29 cellular contexts compared by ENCODE assay signal in the genomic region with DNA sequence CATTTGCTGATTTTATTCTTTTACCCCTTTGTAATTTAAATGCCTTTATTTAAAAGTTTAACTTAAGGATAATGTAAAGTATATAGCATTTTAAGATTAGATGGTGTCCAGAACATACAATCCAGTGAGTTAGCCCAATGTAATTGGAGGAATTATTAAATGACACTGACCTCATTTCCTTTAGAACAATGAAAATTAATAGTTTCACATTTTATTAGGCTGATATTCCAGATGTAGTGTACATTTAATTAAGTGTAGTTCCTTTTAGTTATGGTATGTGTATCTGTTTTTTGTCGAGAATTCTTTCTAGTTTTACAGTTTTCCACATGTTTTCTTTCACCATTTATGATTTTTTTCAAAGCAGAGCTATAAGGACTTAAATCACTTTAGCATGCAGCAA.
"Had no signal": no experiment of that assay in that cellular context is flagged by ENCODE, and none has a peak within 500 bp of the region (broad histone marks: within the 10 kb centered on the region; RNA-seq: fewer than 3 reads in every experiment).

No MANE protein-coding gene starts in this region.

- H3K9me3 ChIP-seq: adrenal gland, body of pancreas, colonic mucosa, gastroesophageal sphincter, heart right ventricle had no signal

- DNase-seq: activated CD4-positive, alpha-beta memory T cell treated with anti-CD3 and anti-CD28 coated beads for 36 hours; activated CD4-positive, alpha-beta T cell treated with anti-CD3 and anti-CD28 coated beads for 36 hours; activated CD4-positive, alpha-beta T cell treated with anti-CD3 and anti-CD28 coated beads, Interleukin-2, amount 10 ng/mL, durations not matched to agents 24 days and 14 days; activated CD4-positive, CD25-positive, alpha-beta regulatory T cell; activated CD4-positive, CD25-positive, alpha-beta regulatory T cell treated with anti-CD3 and anti-CD28 coated beads, Interleukin-2, amount 50 U/mL, for 72 hours; activated CD8-positive, alpha-beta memory T cell treated with anti-CD3 and anti-CD28 coated beads, Interleukin-2, amount 10 ng/mL, durations not matched to agents 7 days and 5 days; activated CD8-positive, alpha-beta memory T cell treated with anti-CD3 and anti-CD28 coated beads, Interleukin-2, amount 50 U/mL, for 4 hours; activated CD8-positive, alpha-beta T cell treated with anti-CD3 and anti-CD28 coated beads, Interleukin-2, amount 10 ng/mL, durations not matched to agents 7 days and 5 days; activated effector memory CD4-positive, alpha-beta T cell treated with anti-CD3 and anti-CD28 coated beads, Interleukin-2, amount 50 U/mL, for 16 hours; activated naive CD4-positive, alpha-beta T cell treated with anti-CD3 and anti-CD28 coated beads for 36 hours; activated naive CD8-positive, alpha-beta T cell treated with anti-CD3 and anti-CD28 coated beads for 36 hours; activated naive CD8-positive, alpha-beta T cell treated with anti-CD3 and anti-CD28 coated beads, Interleukin-2, amount 50 U/mL, for 24 hours; activated T-cell treated with anti-CD3 and anti-CD28 coated beads, Interleukin-2, amount 50 U/mL, for 1 hour; activated T-cell treated with anti-CD3 and anti-CD28 coated beads, Interleukin-2, amount 50 U/mL, for 48 hours; adrenal gland; amygdala; aorta; body of pancreas; caudate nucleus; colonic mucosa; dorsolateral prefrontal cortex; effector memory CD4-positive, alpha-beta T cell; endodermal cell; erythroblast; foreskin melanocyte; heart right ventricle; T-helper 2 cell had no signal

- H3K27ac ChIP-seq: adrenal gland, body of pancreas, colonic mucosa, dorsolateral prefrontal cortex, esophagus muscularis mucosa, gastroesophageal sphincter, heart right ventricle had no signal

- H3K4me3 ChIP-seq: adrenal gland, body of pancreas, colonic mucosa, dorsolateral prefrontal cortex, esophagus muscularis mucosa, gastroesophageal sphincter, heart right ventricle had no signal

- H3K36me3 ChIP-seq: adrenal gland, colonic mucosa, esophagus muscularis mucosa, gastroesophageal sphincter, heart right ventricle had no signal

- ATAC-seq: activated CD4-positive, alpha-beta T cell treated with anti-CD3 and anti-CD28 coated beads for 36 hours; activated CD8-positive, alpha-beta memory T cell treated with anti-CD3 and anti-CD28 coated beads, Interleukin-2, amount 10 ng/mL, durations not matched to agents 7 days and 5 days; activated CD8-positive, alpha-beta T cell treated with anti-CD3 and anti-CD28 coated beads, Interleukin-2, amount 10 ng/mL, durations not matched to agents 7 days and 5 days; activated naive CD8-positive, alpha-beta T cell treated with anti-CD3 and anti-CD28 coated beads, Interleukin-2, amount 50 U/mL, for 24 hours; body of pancreas; gastroesophageal sphincter; heart right ventricle had no signal

- H3K4me1 ChIP-seq: adrenal gland, body of pancreas, colonic mucosa, esophagus muscularis mucosa, gastroesophageal sphincter, heart right ventricle had no signal

- H3K27me3 ChIP-seq: adrenal gland, body of pancreas, colonic mucosa, dorsolateral prefrontal cortex, esophagus muscularis mucosa, gastroesophageal sphincter, heart right ventricle had no signal
